ENCODE assay signal across 8 cellular contexts in the genomic region with DNA sequence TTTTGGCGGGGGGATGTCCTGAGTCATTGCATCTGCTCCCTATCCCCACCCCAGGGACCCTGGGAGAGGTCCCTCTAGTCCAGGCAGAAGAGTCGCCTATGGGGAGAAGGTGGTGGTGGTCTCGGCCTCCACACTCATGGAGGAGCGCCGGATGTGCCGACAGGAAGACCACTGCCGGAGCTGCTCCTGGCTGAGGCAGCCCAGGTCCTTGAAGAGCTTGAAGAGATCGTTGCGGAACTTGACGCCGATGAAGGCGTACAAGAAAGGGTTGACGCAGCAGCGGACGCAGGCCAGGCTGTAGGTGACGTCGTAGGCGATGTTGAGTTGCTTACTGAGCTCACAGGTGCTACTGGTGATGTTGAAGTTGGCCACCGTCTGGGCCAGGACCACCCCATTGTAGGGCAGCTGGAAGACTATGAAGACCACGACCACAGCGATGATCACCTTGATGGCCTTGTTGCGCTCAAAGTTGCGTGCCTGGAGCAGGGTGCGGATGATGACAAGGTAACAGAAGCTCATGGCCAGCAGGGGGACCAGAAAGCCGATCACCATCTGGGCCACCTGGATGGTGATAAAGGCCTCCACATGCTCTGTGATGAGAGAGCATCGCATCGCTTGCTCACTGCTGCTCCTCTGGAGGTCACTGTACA. TPM values are rescaled to one million over a fixed set of nuclear protein-coding genes. Genes with fewer than 3 reads are reported as not detected.
DNase-seq lines count a peak whose midpoint lies in the region; ATAC-seq lines count a peak whose summit lies in the region.

No MANE protein-coding gene starts in this region.

- no peaks in the 10 kb centered on the region for H3K9me3 Mint-ChIP-seq in activated T-cell treated with anti-CD3 and anti-CD28 coated beads, Interleukin-2, amount 50 U/mL, for 4 hours
- H3K9me3 Mint-ChIP-seq in stimulated activated naive B cell treated with anti-CD40 and anti-IgM and Interleukin-4, amounts not matched to agents 10 μg/mL and 1 μg/mL and 100 μg/mL, for 72 hours: no peaks in the 10 kb centered on the region

- peaks cover 60% of the 10 kb centered on the region for H3K36me3 Mint-ChIP-seq in activated T-cell treated with anti-CD3 and anti-CD28 coated beads, Interleukin-2, amount 50 U/mL, for 4 hours (ENCODE audit: insufficient read depth)
- H3K36me3 Mint-ChIP-seq in stimulated activated naive B cell treated with anti-CD40 and anti-IgM and Interleukin-4, amounts not matched to agents 10 μg/mL and 1 μg/mL and 100 μg/mL, for 72 hours: peaks cover 70 to 87% of the 10 kb centered on the region in 2 donors

- DNase-seq in GM23248 (no peak), islet precursor cell (peak; percentile 51), HT-29 (ENCODE audit: low spot score) (no peak)
- no peak for DNase-seq in activated T-cell treated with anti-CD3 and anti-CD28 coated beads, Interleukin-2, amount 50 U/mL, for 4 hours
- DNase-seq in stimulated activated naive B cell treated with anti-CD40 and anti-IgM and Interleukin-4, amounts not matched to agents 10 μg/mL and 1 μg/mL and 100 μg/mL, for 72 hours: no peak
- no peak for DNase-seq in central memory CD4-positive, alpha-beta T cell

- peaks cover 42% of the 10 kb centered on the region for H3F3A ChIP-seq in GM23248 (ENCODE audit: insufficient read depth)

- peak overlapping the region; percentile 100 for H3K27ac Mint-ChIP-seq in stimulated activated naive B cell treated with anti-CD40 and anti-IgM and Interleukin-4, amounts not matched to agents 10 μg/mL and 1 μg/mL and 100 μg/mL, for 72 hours

- peak overlapping the region; percentile 100 for H3K27ac ChIP-seq in GM23248

- in situ Hi-C loops in GM23248 (cut with MboI): no loop called here

- H3K9me2 ChIP-seq in GM23248 (ENCODE audit: insufficient read depth): no peaks in the 10 kb centered on the region

- peaks cover 17% of the 10 kb centered on the region; the same call in 1 of the 2 replicates for H3K79me2 ChIP-seq in GM23248 (ENCODE audit: insufficient read depth)

- no peak overlapping the region for H2AFZ ChIP-seq in GM23248

- peak overlapping the region; percentile 57 for H3K4me3 Mint-ChIP-seq in activated T-cell treated with anti-CD3 and anti-CD28 coated beads, Interleukin-2, amount 50 U/mL, for 4 hours
- H3K4me3 Mint-ChIP-seq in stimulated activated naive B cell treated with anti-CD40 and anti-IgM and Interleukin-4, amounts not matched to agents 10 μg/mL and 1 μg/mL and 100 μg/mL, for 72 hours: peak overlapping the region; percentile 72 to 75

- H3K27me3 ChIP-seq in GM23248 (replicated peaks; ENCODE audit: insufficient read depth): no peaks in the 10 kb centered on the region

- no peaks in the 10 kb centered on the region for H3K9me3 ChIP-seq in GM23248 (ENCODE audit: low read depth)

- H3K4me1 ChIP-seq in GM23248 (ENCODE audit: insufficient read depth): peaks cover 57% of the 10 kb centered on the region

- H3K36me3 ChIP-seq in GM23248 (ENCODE audit: low read depth): no peaks in the 10 kb centered on the region

- 0 out of 2 replicates have a peak overlapping the region, but pooled peaks have one; percentile 35 for H3K4me3 ChIP-seq in GM23248

- H3K4me2 ChIP-seq in GM23248 (ENCODE audit: unreplicated experiment): peak overlapping the region; percentile 90

- WGBS in GM23248 (ENCODE audit: low coverage in 1 of 2, low lambda C conversion rate in 2 of 2, missing lambda C conversion rate in 2 of 2), 2 experiments: 97 to 99% methylated on average over 26 to 27 of the region's 27 CpGs

- H3K9ac ChIP-seq in GM23248: peak overlapping the region; percentile 96

- no peaks in the 10 kb centered on the region for H4K20me1 ChIP-seq in GM23248 (ENCODE audit: insufficient read depth)

- no peaks in the 10 kb centered on the region for H3K27me3 Mint-ChIP-seq in activated T-cell treated with anti-CD3 and anti-CD28 coated beads, Interleukin-2, amount 50 U/mL, for 4 hours (ENCODE audit: low read depth)
- H3K27me3 Mint-ChIP-seq in stimulated activated naive B cell treated with anti-CD40 and anti-IgM and Interleukin-4, amounts not matched to agents 10 μg/mL and 1 μg/mL and 100 μg/mL, for 72 hours: peaks cover 0 to 4% of the 10 kb centered on the region in 2 donors

- no peak for ATAC-seq in activated T-cell treated with anti-CD3 and anti-CD28 coated beads, Interleukin-2, amount 50 U/mL, for 4 hours
- ATAC-seq in stimulated activated naive B cell treated with anti-CD40 and anti-IgM and Interleukin-4, amounts not matched to agents 10 μg/mL and 1 μg/mL and 100 μg/mL, for 72 hours (replicated peaks): no peak
- ATAC-seq in GM18519 (IDR thresholded peaks at IDR 0.05; ENCODE audit: low FRiP score, unreplicated experiment): no peak
- no peak for ATAC-seq in HG03135 (IDR thresholded peaks at IDR 0.05; ENCODE audit: unreplicated experiment)

- peaks cover 92% of the 10 kb centered on the region for H3K4me1 Mint-ChIP-seq in activated T-cell treated with anti-CD3 and anti-CD28 coated beads, Interleukin-2, amount 50 U/mL, for 4 hours (ENCODE audit: low read depth)
- peaks cover 89 to 100% of the 10 kb centered on the region in 2 donors for H3K4me1 Mint-ChIP-seq in stimulated activated naive B cell treated with anti-CD40 and anti-IgM and Interleukin-4, amounts not matched to agents 10 μg/mL and 1 μg/mL and 100 μg/mL, for 72 hours

RNA-seq across cellular contexts. Expression of gene CCR7, which starts 10.5 kb away (rescaled TPM):
- not detected in 2 replicates for total RNA-seq in GM23248 (2014; rRNA removed; shearing (Covaris generic))
- polyA plus RNA-seq in GM23248 (2016; fragmentation: Nextera tagmentation; extraction: Ambion mirVana): 0.68 and 1.2 TPM in 2 replicates
- 100 to 1,000 TPM in 2 of 3 donors, 10 to 100 TPM in 1; 77.3 to 109 (median 108) TPM for total RNA-seq in activated T-cell treated with anti-CD3 and anti-CD28 coated beads, Interleukin-2, amount 50 U/mL, for 4 hours
- total RNA-seq in HT-29 (2014; rRNA removed; shearing (Covaris generic)): not detected in 2 replicates

RNA-seq across cellular contexts. Expression of gene TNS4, which starts 53.3 kb away (rescaled TPM):
- not detected in 2 replicates for total RNA-seq in GM23248 (2014; rRNA removed; shearing (Covaris generic))
- 0.20 and 0.44 TPM in 2 replicates for polyA plus RNA-seq in GM23248 (2016; fragmentation: Nextera tagmentation; extraction: Ambion mirVana)
- 1 to 10 TPM; 3.9 to 4.7 (median 4.1) TPM for total RNA-seq in activated T-cell treated with anti-CD3 and anti-CD28 coated beads, Interleukin-2, amount 50 U/mL, for 4 hours
- 148 and 187 TPM in 2 replicates for total RNA-seq in HT-29 (2014; rRNA removed; shearing (Covaris generic))

Comparison
In these comparisons a context has a peak if more than half of its experiments do, and no peak if none do; other contexts are left out.
1. RNA of gene CCR7, which starts 10.5 kb away (total RNA-seq): 77.3 to 109 TPM in activated T-cell treated with anti-CD3 and anti-CD28 coated beads, Interleukin-2, amount 50 U/mL, for 4 hours; not detected in GM23248 and not detected in HT-29; every median in the first group is over 10 times any median in the second.
2. RNA of gene TNS4, which starts 53.3 kb away (total RNA-seq): 148 to 187 TPM in HT-29; 3.9 to 4.7 TPM in activated T-cell treated with anti-CD3 and anti-CD28 coated beads, Interleukin-2, amount 50 U/mL, for 4 hours and not detected in GM23248; every median in the first group is over 10 times any median in the second.